ENCODE assay signal across 21 cellular contexts in the genomic region with DNA sequence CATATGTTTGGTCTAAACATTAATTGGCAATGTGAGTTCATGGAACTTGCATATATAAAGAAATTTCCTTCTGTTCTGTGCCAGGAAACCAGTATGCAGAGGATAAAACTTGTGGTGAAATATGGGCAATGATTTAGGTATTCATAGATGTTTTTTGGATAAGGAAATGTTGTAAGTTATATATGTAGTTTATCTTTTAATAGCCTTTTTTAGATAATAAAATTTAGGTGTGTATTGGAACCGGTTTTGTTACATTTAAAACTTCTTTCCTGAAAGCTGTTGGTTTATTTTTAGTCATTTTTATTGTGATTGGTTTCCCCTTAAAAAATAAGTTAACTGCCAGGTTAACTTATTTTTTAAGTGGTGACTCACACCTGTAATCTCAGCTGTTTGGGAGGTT. TPM values are rescaled to one million over a fixed set of nuclear protein-coding genes. Genes with fewer than 3 reads are reported as not detected.
DNase-seq lines count a peak whose midpoint lies in the region; ATAC-seq, FAIRE-seq and TF ChIP-seq lines count a peak whose summit lies in the region.
"Had no signal": no experiment of that assay in that cellular context is flagged by ENCODE, and none has a peak within 500 bp of the region (broad histone marks: within the 10 kb centered on the region; RNA-seq: fewer than 3 reads in every experiment).

No MANE protein-coding gene starts in this region.

- peaks cover 37 to 46% (median 42%) of the 10 kb centered on the region in 3 donors for H3K4me1 Mint-ChIP-seq in T-cell

- H3K36me3 Mint-ChIP-seq in T-cell, result peaks cover 40% of the 10 kb centered on the region

- WGBS in thyroid gland, 2 donors, result 93 to 99% methylated on average over 1 of the region's 1 CpG

- no peak overlapping the region for H3K4me3 Mint-ChIP-seq in T-cell
- H3K4me3 Mint-ChIP-seq: B cell; CD4-positive, alpha-beta T cell; CD8-positive, alpha-beta T cell had no signal

- no peak overlapping the region for H3K9ac ChIP-seq in PC-3 (ENCODE audit: low read length)
- H3K9ac ChIP-seq: BLaER1 treated with 17β-estradiol and CSF1 and Interleukin-3, amounts not matched to agents 10 nM and 100 nM had no signal

- CTCF ChIA-PET in PC-3 (lab: Charles Lee), result no interaction called here
- CTCF ChIA-PET in T-cell (lab: Charles Lee), result no interaction called here

- TF ChIP-seq CTCF in PC-3 (conservative IDR thresholded peaks at IDR 0.05; ENCODE audit: low read depth, low read length), result no peak
- TF ChIP-seq CTCF in mucosa of descending colon (IDR thresholded peaks at IDR 0.05), result no peak
- no peak for TF ChIP-seq CTCF in thyroid gland (IDR thresholded peaks at IDR 0.05)

- H3K4me1 ChIP-seq in PC-3 (ENCODE audit: insufficient read depth, low read length) (peaks cover 68% of the 10 kb centered on the region), mucosa of descending colon (ENCODE audit: low read depth) (no peaks in the 10 kb centered on the region), SJCRH30 (no peaks in the 10 kb centered on the region), thyroid gland (peaks cover 0 to 4% of the 10 kb centered on the region in 2 donors)
- H3K4me1 ChIP-seq: BLaER1 treated with 17β-estradiol and CSF1 and Interleukin-3, amounts not matched to agents 10 nM and 100 nM had no signal

- H3K27ac ChIP-seq in PC-3 (ENCODE audit: low read length), result peak overlapping the region; percentile 61
- H3K27ac ChIP-seq in SJCRH30, result no peak overlapping the region
- no peak overlapping the region for H3K27ac ChIP-seq in thyroid gland
- H3K27ac ChIP-seq: 22Rv1; BLaER1 treated with 17β-estradiol and CSF1 and Interleukin-3, amounts not matched to agents 10 nM and 100 nM had no signal

- peak; percentile 46 for FAIRE-seq in G401.6 (lab: Jason Lieb, UNC)
- FAIRE-seq: A549, D721Med, GM12878, GM12892, GM18507 had no signal

- H3K36me3 ChIP-seq in PC-3 (ENCODE audit: low read depth, low read length) (peaks cover 18% of the 10 kb centered on the region), mucosa of descending colon (ENCODE audit: low read depth) (no peaks in the 10 kb centered on the region), SJCRH30 (peaks cover 37% of the 10 kb centered on the region), thyroid gland (no peaks in the 10 kb centered on the region)

- H2AFZ ChIP-seq in PC-3 (ENCODE audit: low read length), result no peak overlapping the region

- peaks cover 0 to 5% (median 4%) of the 10 kb centered on the region in 3 donors for H3K9me3 Mint-ChIP-seq in T-cell
- H3K9me3 Mint-ChIP-seq: CD4-positive, alpha-beta T cell had no signal

- H4K20me1 ChIP-seq in PC-3 (ENCODE audit: low read length), result no peaks in the 10 kb centered on the region

- no TSS peak for BruUV-seq in PC-3 (replicated peaks; lab: Mats Ljungman, UMichigan)

- intact Hi-C loops in PC-3 (cut with micrococcal nuclease), result no loop called here
- intact Hi-C loops in mucosa of descending colon (cut with DNase I, micrococcal nuclease), result no loop called here
- intact Hi-C loops in thyroid gland (cut with DNase I), result no loop called here

- DNase-seq in PC-3, result peak; percentile 57
- no peak for DNase-seq in mucosa of descending colon
- no peak for DNase-seq in SJCRH30
- no peak for DNase-seq in thyroid gland
- DNase-seq in T-cell, result no peak
- DNase-seq: AML-193; Caco-2; Calu3; CD4-positive, alpha-beta T cell; CD8-positive, alpha-beta T cell; DMS79 treated with DMSO at 0.1 percent for 48 hours; GDM1 had no signal

- H3K27me3 ChIP-seq in PC-3 (ENCODE audit: low read length) (no peaks in the 10 kb centered on the region), SJCRH30 (no peaks in the 10 kb centered on the region), thyroid gland (no peaks in the 10 kb centered on the region)
- H3K27me3 ChIP-seq: BLaER1 treated with 17β-estradiol and CSF1 and Interleukin-3, amounts not matched to agents 10 nM and 100 nM had no signal

- H3K9me3 ChIP-seq in PC-3 (ENCODE audit: low read length), result no peaks in the 10 kb centered on the region
- no peaks in the 10 kb centered on the region for H3K9me3 ChIP-seq in mucosa of descending colon
- H3K9me3 ChIP-seq in SJCRH30 (replicated peaks), result no peaks in the 10 kb centered on the region
- no peaks in the 10 kb centered on the region for H3K9me3 ChIP-seq in thyroid gland
- H3K9me3 ChIP-seq: Caco-2 had no signal

- peaks cover 59% of the 10 kb centered on the region for H3K79me2 ChIP-seq in PC-3 (ENCODE audit: low read length)

- H3K4me3 ChIP-seq in PC-3 (ENCODE audit: low read length) (no peak overlapping the region), mucosa of descending colon (no peak overlapping the region), SJCRH30 (no peak overlapping the region), thyroid gland (replicated peaks in 1 of 3) (no peak overlapping the region)
- H3K4me3 ChIP-seq: A549; BLaER1 treated with 17β-estradiol and CSF1 and Interleukin-3, amounts not matched to agents 10 nM and 100 nM; GM12878 had no signal

- H3K9me2 ChIP-seq in PC-3 (replicated peaks; ENCODE audit: low read length), result no peaks in the 10 kb centered on the region

- TF ChIP-seq POLR2A in thyroid gland (IDR thresholded peaks at IDR 0.05), result no peak

- H3K27ac Mint-ChIP-seq in T-cell, result no peak overlapping the region
- H3K27ac Mint-ChIP-seq: B cell; CD4-positive, alpha-beta T cell; CD8-positive, alpha-beta T cell had no signal

- peak overlapping the region; percentile 31 for H3K4me2 ChIP-seq in PC-3 (ENCODE audit: low read length)
- H3K4me2 ChIP-seq: A549; BLaER1 treated with 17β-estradiol and CSF1 and Interleukin-3, amounts not matched to agents 10 nM and 100 nM had no signal

- peaks cover 3% of the 10 kb centered on the region for H3F3A ChIP-seq in PC-3 (ENCODE audit: low read length, unreplicated experiment)

- ATAC-seq in PC-3, result peak; percentile 39
- ATAC-seq in mucosa of descending colon, result peak; percentile 55
- no peak for ATAC-seq in T-cell (replicated peaks in 1 of 4)
- ATAC-seq: A549; CD8-positive, alpha-beta T cell; GM12878 had no signal

- no peaks in the 10 kb centered on the region for H3K27me3 Mint-ChIP-seq in T-cell
- H3K27me3 Mint-ChIP-seq: B cell; CD4-positive, alpha-beta T cell had no signal

- POLR2A ChIA-PET in PC-3 (lab: Charles Lee; ENCODE audit: unreplicated experiment), result no interaction called here
- POLR2A ChIA-PET in T-cell (lab: Charles Lee), result no interaction called here

RNA-seq across cellular contexts. Expression of gene TAX1BP1, which starts 22.1 kb away (rescaled TPM):
- 49.5 and 58.5 TPM in 2 replicates for total RNA-seq in PC-3 (2014; rRNA removed)
- 100 to 1,000 TPM; 115 to 163 (median 150) TPM for total RNA-seq in mucosa of descending colon
- total RNA-seq in SJCRH30 (2014; rRNA removed; shearing (Covaris generic)), result 79.6 and 93.3 TPM in 2 replicates
- total RNA-seq in thyroid gland, result 100 to 1,000 TPM in 3 of 4 donors, 10 to 100 TPM in 1; 97.7 to 143 (median 120) TPM
- 100 to 1,000 TPM in 2 of 5 donors, 10 to 100 TPM in 3; 80.2 to 118 (median 90.2) TPM for total RNA-seq in T-cell

Comparison
In these comparisons a context has a peak if more than half of its experiments do, and no peak if none do; other contexts are left out.
1. ATAC-seq: peak in PC-3 (single experiment) and mucosa of descending colon (single experiment); none in T-cell (0 of 4).